In the genomic region with DNA sequence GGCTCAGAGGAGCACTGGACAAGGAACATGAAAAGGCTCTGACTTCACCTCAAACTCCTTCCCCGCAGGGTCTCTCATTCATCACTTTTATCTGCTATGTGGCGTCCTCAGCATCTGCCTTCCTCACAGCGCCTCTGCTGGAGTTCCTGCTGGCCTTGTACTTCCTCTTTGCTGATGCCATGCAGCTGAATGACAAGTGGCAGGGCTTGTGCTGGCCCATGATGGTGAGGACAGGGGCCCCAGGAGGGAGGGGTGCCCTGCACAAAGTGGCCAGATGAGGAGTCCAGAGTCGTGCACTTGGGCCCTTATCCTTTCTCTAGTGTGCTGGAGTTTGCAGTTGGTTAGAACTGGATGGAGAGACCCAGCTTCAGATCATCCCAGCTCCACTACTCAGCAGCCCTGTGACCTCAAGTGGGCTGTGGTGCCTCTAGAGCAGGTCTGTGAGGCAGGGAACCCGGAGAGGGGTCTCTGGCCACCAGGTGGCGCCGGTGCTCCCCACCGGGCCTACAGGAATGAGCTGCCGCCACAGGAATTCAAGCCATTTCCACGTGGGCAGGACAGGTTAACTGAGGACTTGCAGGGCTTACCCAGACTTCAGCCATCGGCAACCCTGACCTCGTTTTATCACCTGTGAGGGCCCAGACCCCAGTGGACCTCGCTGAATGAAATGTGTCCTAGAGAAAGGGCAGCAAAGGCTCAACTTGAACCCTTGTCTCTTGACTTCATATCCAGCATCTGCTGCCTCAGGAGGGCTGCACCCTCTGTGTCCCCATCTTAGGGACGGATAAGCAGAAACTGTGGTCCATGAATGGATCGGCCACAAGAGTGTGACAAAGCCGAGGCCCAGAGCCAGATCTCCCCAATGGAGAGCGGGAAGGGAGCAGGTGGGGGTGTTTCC, we compare ENCODE assay signal across 7 cellular contexts. TPM values are rescaled to one million over a fixed set of nuclear protein-coding genes. Genes with fewer than 3 reads are reported as not detected.
A peak's percentile ranks its signal among the peaks of the same experiment; 100 is the strongest.
DNase-seq lines count a peak whose midpoint lies in the region; ATAC-seq and TF ChIP-seq lines count a peak whose summit lies in the region.

No MANE protein-coding gene starts in this region.

- intact Hi-C loops in mucosa of descending colon (cut with DNase I, micrococcal nuclease), result loop anchor here in 1 of 2 donors (10.0 kb wide), 1 partner anchor 204 kb away; no protein-coding TSS in a partner anchor

- H3K4me1 ChIP-seq in NT2/D1 (ENCODE audit: insufficient read depth, insufficient read length), result peaks cover 33% of the 10 kb centered on the region
- H3K4me1 ChIP-seq in mucosa of descending colon (ENCODE audit: low read depth), result peaks cover 17% of the 10 kb centered on the region

- H3K36me3 ChIP-seq in NT2/D1 (ENCODE audit: insufficient read depth, insufficient read length, low read length) (peaks cover 73% of the 10 kb centered on the region), mucosa of descending colon (ENCODE audit: low read depth) (no peaks in the 10 kb centered on the region)

- no peaks in the 10 kb centered on the region for H3K9me3 ChIP-seq in NT2/D1 (ENCODE audit: insufficient read depth, low read length)
- no peaks in the 10 kb centered on the region for H3K9me3 ChIP-seq in mucosa of descending colon

- ATAC-seq in HG03520 (IDR thresholded peaks at IDR 0.05; ENCODE audit: unreplicated experiment) (peak; percentile 40), mucosa of descending colon (peak; percentile 68)

- H3K4me3 ChIP-seq in NT2/D1 (ENCODE audit: insufficient read length, low read depth) (no peak overlapping the region), epithelial cell of esophagus (ENCODE audit: low read length) (no peak overlapping the region), mucosa of descending colon (no peak overlapping the region)

- TF ChIP-seq CTCF in GM12873 (IDR thresholded peaks at IDR 0.05; ENCODE audit: insufficient read depth, low read depth, low read length, missing control alignments) (peak; percentile 94), epithelial cell of esophagus (IDR thresholded peaks at IDR 0.05; ENCODE audit: insufficient read depth, low read depth, low read length, missing control alignments) (peak; percentile 95), mucosa of descending colon (IDR thresholded peaks at IDR 0.05) (peak; percentile 89)

- peak overlapping the region; percentile 23 for H3K9ac ChIP-seq in NT2/D1 (ENCODE audit: insufficient read length, low read depth)

- DNase-seq in NT2/D1 (ENCODE audit: low read depth, low spot score) (peak; percentile 78), epithelial cell of esophagus (ENCODE audit: low read depth) (peak; percentile 90), mucosa of descending colon (peak; percentile 80 to 94 (median 89))
- peak; percentile 63 for DNase-seq in activated CD8-positive, alpha-beta memory T cell treated with anti-CD3 and anti-CD28 coated beads, Interleukin-2, amount 50 U/mL, for 24 hours (ENCODE audit: extremely low read depth)
- DNase-seq in stimulated activated CD8-positive, alpha-beta memory T cell treated with anti-CD3 and anti-CD28 coated beads, Interleukin-4, amount 100 ng/mL, for 4 hours (ENCODE audit: low read depth in 2 of 2, low spot score in 1 of 2), result peak; percentile 69 to 70

- no peaks in the 10 kb centered on the region for H3K27me3 ChIP-seq in NT2/D1 (ENCODE audit: insufficient read depth, insufficient read length)

RNA-seq across cellular contexts. Expression of a gene that starts 4.0 kb away (rescaled TPM):
- total RNA-seq in mucosa of descending colon, result 10 to 100 TPM in 1 of 3 donors, 1 to 10 TPM in 2; 3.1 to 15.9 (median 9.3) TPM

RNA-seq across cellular contexts. Expression of a gene that starts 29.2 kb away (rescaled TPM):
- under 1 TPM in 1 of 3 donors, not detected in 2; 0.46 TPM for total RNA-seq in mucosa of descending colon

RNA-seq across cellular contexts. Expression of a gene that starts 42.3 kb away (rescaled TPM):
- 1 to 10 TPM; 3.1 to 6.1 (median 4.8) TPM for total RNA-seq in mucosa of descending colon

RNA-seq across cellular contexts. Expression of a gene that starts 56.1 kb away (rescaled TPM):
- 10 to 100 TPM; 26.9 to 42.0 (median 29.1) TPM for total RNA-seq in mucosa of descending colon

RNA-seq across cellular contexts. Expression of a gene that starts 58.6 kb away (rescaled TPM):
- total RNA-seq in mucosa of descending colon, result 10 to 100 TPM; 14.4 to 29.4 (median 17.8) TPM
